Comparison of ENCODE assay signal across 8 cellular contexts in the genomic region with DNA sequence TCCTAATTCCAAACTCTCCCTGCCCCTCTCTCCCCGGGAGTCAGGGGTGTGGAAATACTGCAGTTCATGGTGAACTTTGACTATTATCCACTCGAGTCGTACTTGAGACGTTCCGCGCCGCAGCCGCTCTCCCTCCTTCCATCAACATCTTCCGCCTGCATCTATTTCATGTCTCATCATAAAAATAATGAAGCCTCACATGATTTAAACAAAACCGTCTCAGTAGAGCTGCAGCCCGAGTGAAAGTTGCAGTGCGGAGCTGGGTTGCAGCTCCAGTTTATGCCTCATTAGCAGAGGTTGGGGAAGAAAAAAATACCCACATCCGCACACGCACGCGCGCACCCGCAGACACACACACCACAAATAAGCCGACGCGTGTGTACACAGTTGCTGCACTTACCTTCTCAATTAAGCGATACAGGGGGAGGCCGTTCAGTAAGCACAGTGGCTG. TPM values are rescaled to one million over a fixed set of nuclear protein-coding genes. Genes with fewer than 3 reads are reported as not detected.
DNase-seq lines count a peak whose midpoint lies in the region; FAIRE-seq and TF ChIP-seq lines count a peak whose summit lies in the region.

No MANE protein-coding gene starts in this region.

- TF ChIP-seq POLR2A in GM12891 (IDR thresholded peaks at IDR 0.05; ENCODE audit: low read depth, low read length): no peak

- no peak overlapping the region for H3K27ac ChIP-seq in mesodermal cell (ENCODE audit: low read depth, low read length, severe bottlenecking)

- H3K36me3 ChIP-seq in mesodermal cell (ENCODE audit: control insufficient read depth, insufficient read depth, low read length): no peaks in the 10 kb centered on the region

- peaks cover 18% of the 10 kb centered on the region for H3K4me1 Mint-ChIP-seq in chondrocyte (ENCODE audit: low read depth)

- no peak for TF ChIP-seq CTCF in chondrocyte (IDR thresholded peaks at IDR 0.05)

- H3K9me3 ChIP-seq in mesodermal cell (ENCODE audit: control insufficient read depth, low read length): no peaks in the 10 kb centered on the region

- H3K36me3 Mint-ChIP-seq in chondrocyte (ENCODE audit: low read depth): no peaks in the 10 kb centered on the region

- H3K4me3 Mint-ChIP-seq in chondrocyte (ENCODE audit: unreplicated experiment): peak overlapping the region; percentile 76

- no peak for DNase-seq in GM12891 (ENCODE audit: insufficient read length, low spot score)
- DNase-seq in NCI-H2029 (lab: John Stamatoyannopoulos, UW): peak; percentile 67
- DNase-seq in chondrocyte (ENCODE audit: low spot score): no peak
- DNase-seq in HTR-8/SVneo (ENCODE audit: insufficient read length, low spot score): no peak
- no peak for DNase-seq in CD1c-positive myeloid dendritic cell (ENCODE audit: extremely low spot score)
- no peak for DNase-seq in activated CD4-positive, alpha-beta T cell treated with anti-CD3 and anti-CD28 coated beads, Interleukin-2, amount 50 U/mL, for 1 hour
- DNase-seq in stimulated activated CD4-positive, alpha-beta T cell treated with anti-CD3 and anti-CD28 coated beads, Interleukin-2, amount 100 ng/mL, for 48 hours: no peak

- H3K4me1 ChIP-seq in mesodermal cell (ENCODE audit: control insufficient read depth, insufficient read depth, low read length, poor library complexity, severe bottlenecking): peaks cover 28% of the 10 kb centered on the region

- H3K27ac Mint-ChIP-seq in chondrocyte (ENCODE audit: unreplicated experiment): no peak overlapping the region

- H3K27me3 Mint-ChIP-seq in chondrocyte (ENCODE audit: low read depth): peaks cover 26% of the 10 kb centered on the region

- WGBS in mesodermal cell (ENCODE audit: insufficient coverage in 2 of 2), 2 experiments: 0 to 2% methylated on average over 9 to 11 of the region's 23 CpGs

- no peaks in the 10 kb centered on the region for H3K9me3 Mint-ChIP-seq in chondrocyte (ENCODE audit: low read depth)

- peak; percentile 74 for FAIRE-seq in GM12891 (lab: Jason Lieb, UNC)
- no peak for FAIRE-seq in HTR-8/SVneo (lab: Jason Lieb, UNC)

- H3K4me3 ChIP-seq in mesodermal cell (ENCODE audit: extremely low read depth, insufficient read depth, low read length, poor library complexity, severe bottlenecking): peak overlapping the region; percentile 37

TF ChIP-seq in GM12891, 5 proteins besides CTCF, POLR2A, EP300 and RAD21:
- no peak for TF ChIP-seq POLR2AphosphoS5 (IDR thresholded peaks at IDR 0.05; ENCODE audit: low read depth, low read length)
- no peak for TF ChIP-seq PAX5 (IDR thresholded peaks at IDR 0.05; ENCODE audit: insufficient read depth, low read length, severe bottlenecking)
- TF ChIP-seq SPI1 (IDR thresholded peaks at IDR 0.05; ENCODE audit: low read depth, low read length): no peak
- TF ChIP-seq TAF1 (IDR thresholded peaks at IDR 0.05; ENCODE audit: low read depth, low read length): no peak
- no peak for TF ChIP-seq POU2F2 (IDR thresholded peaks at IDR 0.05; ENCODE audit: low read depth, low read length)
TF ChIP-seq in GM12891: peak in this region for 0.

RNA-seq across cellular contexts. Expression of a gene that starts 0.3 kb away (rescaled TPM):
- polyA plus RNA-seq in GM12891 (2012; ENCODE audit: low read depth, missing spikeins): 0.23 TPM
- total RNA-seq in chondrocyte: 0.31 to 0.57 TPM in 2 of 3 replicates, not detected in the other
- polyA plus RNA-seq in mesodermal cell (2013, experiment 1 of 2): 2.9 TPM
- 4.5 TPM for polyA plus RNA-seq in mesodermal cell (2013, experiment 2 of 2)
